17 cellular contexts compared by ENCODE assay signal in genomic region chr1:234393190-234393589, GRCh38. TPM values are rescaled to one million over a fixed set of nuclear protein-coding genes. Genes with fewer than 3 reads are reported as not detected.
A peak's percentile ranks its signal among the peaks of the same experiment; 100 is the strongest.
DNase-seq lines count a peak whose midpoint lies in the region; ATAC-seq and TF ChIP-seq lines count a peak whose summit lies in the region.
"Had no signal": no experiment of that assay in that cellular context is flagged by ENCODE, and none has a peak within 500 bp of the region (broad histone marks: within the 10 kb centered on the region; RNA-seq: fewer than 3 reads in every experiment).

No MANE protein-coding gene starts in this region.

- no peak for ATAC-seq in foreskin keratinocyte

- no peaks in the 10 kb centered on the region for H3K9me2 ChIP-seq in SK-N-SH

- TF ChIP-seq CTCF in GM12864 (IDR thresholded peaks at IDR 0.05; ENCODE audit: low read depth, low read length, missing control alignments) = peak; percentile 18
- peak; percentile 29; the same call in 1 of the 2 replicates for TF ChIP-seq CTCF in SK-N-SH (IDR thresholded peaks at IDR 0.05)
- peak; percentile 50 for TF ChIP-seq CTCF in foreskin keratinocyte (conservative IDR thresholded peaks at IDR 0.05)

- H3K4me1 ChIP-seq in SK-N-SH (ENCODE audit: control insufficient read depth in 1 of 2, insufficient read depth in 2 of 2, low read depth in 1 of 2, low read length in 1 of 2) = peaks cover 0 to 3% of the 10 kb centered on the region in 2 experiments; a peak in 2 of 4 replicates
- H3K4me1 ChIP-seq in foreskin keratinocyte = peaks cover 2% of the 10 kb centered on the region
- no peaks in the 10 kb centered on the region for H3K4me1 ChIP-seq in CD8-positive, alpha-beta memory T cell (ENCODE audit: insufficient read depth, low read length)
- H3K4me1 ChIP-seq: BLaER1 had no signal

- H3K79me2 ChIP-seq in SK-N-SH (ENCODE audit: insufficient read depth) = no peaks in the 10 kb centered on the region

- H3K27ac ChIP-seq in SK-N-SH (ENCODE audit: low read depth in 2 of 2, low read length in 1 of 2) (no peak overlapping the region; a peak in 1 of 4 replicates), foreskin keratinocyte (no peak overlapping the region)
- H3K27ac ChIP-seq in CD8-positive, alpha-beta memory T cell (ENCODE audit: low read depth, low read length) = no peak overlapping the region
- H3K27ac ChIP-seq: BLaER1 had no signal

- no peak for DNase-seq in activated naive CD4-positive, alpha-beta T cell treated with anti-CD3 and anti-CD28 coated beads, Interleukin-2, amount 50 U/mL, for 16 hours
- DNase-seq in GM12864 (ENCODE audit: low read depth) (no peak), SK-N-SH (no peak), foreskin keratinocyte (no peak), NCI-H2029 treated with DMSO at 0.1 percent for 48 hours (lab: John Stamatoyannopoulos, UW) (no peak), SK-N-DZ (ENCODE audit: low spot score) (no peak)
- no peak for DNase-seq in CD8-positive, alpha-beta memory T cell
- DNase-seq: COR-L47, DMS153, EL, NCI-H1092, NCI-H2107, NCI-H345, NCI-H526 treated with DMSO at 0.1 percent for 48 hours, Right ventricle myocardium superior had no signal

- no peaks in the 10 kb centered on the region for H3K9me3 ChIP-seq in SK-N-SH
- no peaks in the 10 kb centered on the region for H3K9me3 ChIP-seq in CD8-positive, alpha-beta memory T cell (ENCODE audit: low read length)
- H3K9me3 ChIP-seq: BLaER1 had no signal

- TF ChIP-seq RAD21 in SK-N-SH (IDR thresholded peaks at IDR 0.05; ENCODE audit: low read length) = peak; percentile 41

- H3K36me3 ChIP-seq in SK-N-SH (replicated peaks in 1 of 2; ENCODE audit: control insufficient read depth in 1 of 2, insufficient read depth in 2 of 2, low read length in 1 of 2) = peaks cover 10 to 40% of the 10 kb centered on the region in 2 experiments
- H3K36me3 ChIP-seq in CD8-positive, alpha-beta memory T cell (ENCODE audit: insufficient read depth, low read length) = no peaks in the 10 kb centered on the region

- H3F3A ChIP-seq in SK-N-SH (replicated peaks; ENCODE audit: insufficient read depth) = peaks cover 10% of the 10 kb centered on the region

- POLR2A ChIA-PET in SK-N-SH (lab: Yijun Ruan, JAX) = no interaction called here
- POLR2A ChIA-PET in CD8-positive, alpha-beta memory T cell (lab: Charles Lee) = no interaction called here

- peaks cover 12% of the 10 kb centered on the region for H3K36me3 Mint-ChIP-seq in activated naive CD4-positive, alpha-beta T cell treated with anti-CD3 and anti-CD28 coated beads, Interleukin-2, amount 50 U/mL, for 24 hours
- peaks cover 19 to 52% (median 19%) of the 10 kb centered on the region in 3 donors for H3K36me3 Mint-ChIP-seq in CD8-positive, alpha-beta memory T cell

- H3K27me3 ChIP-seq in SK-N-SH (ENCODE audit: insufficient read depth) = no peaks in the 10 kb centered on the region
- no peaks in the 10 kb centered on the region for H3K27me3 ChIP-seq in foreskin keratinocyte
- no peaks in the 10 kb centered on the region for H3K27me3 ChIP-seq in CD8-positive, alpha-beta memory T cell (ENCODE audit: insufficient read depth, low read length, poor library complexity, severe bottlenecking)
- H3K27me3 ChIP-seq: BLaER1 had no signal

- H4K20me1 ChIP-seq in SK-N-SH (ENCODE audit: insufficient read depth) = no peaks in the 10 kb centered on the region
- H4K20me1 ChIP-seq: BLaER1 had no signal

- H3K9me3 Mint-ChIP-seq in activated naive CD4-positive, alpha-beta T cell treated with anti-CD3 and anti-CD28 coated beads, Interleukin-2, amount 50 U/mL, for 24 hours = no peaks in the 10 kb centered on the region
- H3K9me3 Mint-ChIP-seq in CD8-positive, alpha-beta memory T cell = no peaks in the 10 kb centered on the region

- no peak overlapping the region for H2AFZ ChIP-seq in SK-N-SH (ENCODE audit: low read depth)

- 85% methylated on average over 6 of the region's 6 CpGs for WGBS in SK-N-SH (ENCODE audit: low lambda C conversion rate)

- no peak overlapping the region for H3K9ac ChIP-seq in SK-N-SH
- H3K9ac ChIP-seq: BLaER1 had no signal

- H3K4me3 ChIP-seq in GM12864 (ENCODE audit: low read depth, low read length) = no peak overlapping the region
- H3K4me3 ChIP-seq in SK-N-SH (ENCODE audit: low read depth in 2 of 2, low read length in 1 of 2) = no peak overlapping the region
- no peak overlapping the region for H3K4me3 ChIP-seq in CD8-positive, alpha-beta memory T cell (ENCODE audit: low read length)
- H3K4me3 ChIP-seq: BLaER1 had no signal

- CTCF ChIA-PET in SK-N-SH (lab: Yijun Ruan, JAX) = interaction anchor here (0.9 to 1.8 kb wide), 3 partner anchors 14 to 180 kb away, joined by 3 to 4 read pairs (median 3); no protein-coding TSS in a partner anchor
- CTCF ChIA-PET in CD8-positive, alpha-beta memory T cell (lab: Charles Lee) = no interaction called here

- peak overlapping the region; percentile 70 for H3K27ac Mint-ChIP-seq in activated naive CD4-positive, alpha-beta T cell treated with anti-CD3 and anti-CD28 coated beads, Interleukin-2, amount 50 U/mL, for 24 hours
- H3K27ac Mint-ChIP-seq in CD8-positive, alpha-beta memory T cell = no peak overlapping the region

- H3K4me2 ChIP-seq in SK-N-SH = no peak overlapping the region
- H3K4me2 ChIP-seq: BLaER1 had no signal

- no peaks in the 10 kb centered on the region for H3K27me3 Mint-ChIP-seq in activated naive CD4-positive, alpha-beta T cell treated with anti-CD3 and anti-CD28 coated beads, Interleukin-2, amount 50 U/mL, for 24 hours
- no peaks in the 10 kb centered on the region for H3K27me3 Mint-ChIP-seq in CD8-positive, alpha-beta memory T cell

- no peak for TF ChIP-seq EP300 in SK-N-SH (IDR thresholded peaks at IDR 0.05; ENCODE audit: borderline replicate concordance in 1 of 2, low read depth in 1 of 2, low read length in 1 of 2)

- peaks cover 42% of the 10 kb centered on the region for H3K4me1 Mint-ChIP-seq in activated naive CD4-positive, alpha-beta T cell treated with anti-CD3 and anti-CD28 coated beads, Interleukin-2, amount 50 U/mL, for 24 hours
- H3K4me1 Mint-ChIP-seq in CD8-positive, alpha-beta memory T cell = peaks cover 4 to 6% (median 5%) of the 10 kb centered on the region in 3 donors

- H3K4me3 Mint-ChIP-seq in activated naive CD4-positive, alpha-beta T cell treated with anti-CD3 and anti-CD28 coated beads, Interleukin-2, amount 50 U/mL, for 24 hours = no peak overlapping the region
- H3K4me3 Mint-ChIP-seq in CD8-positive, alpha-beta memory T cell = no peak overlapping the region

TF ChIP-seq in SK-N-SH, 30 proteins besides CTCF, POLR2A, EP300 and RAD21:
- no peak for TF ChIP-seq PBX3 (IDR thresholded peaks at IDR 0.05)
- no peak for TF ChIP-seq TCF12 (IDR thresholded peaks at IDR 0.05)
TF ChIP-seq in SK-N-SH: peak in this region for 0.

RNA-seq across cellular contexts. Expression of gene COA6, which starts 19.9 kb away (rescaled TPM):
- polyA plus RNA-seq in SK-N-SH (2012; rRNA removed) = 34.2 and 42.2 TPM in 2 replicates
- polyA plus RNA-seq in SK-N-SH (2012; cell fraction: cytosol; rRNA removed) = 42.1 and 52.1 TPM in 2 replicates
- 15.1 and 20.6 TPM in 2 replicates for polyA plus RNA-seq in SK-N-SH (2012; cell fraction: nucleus; rRNA removed)
- 46.1 and 49.2 TPM in 2 replicates for total RNA-seq in foreskin keratinocyte
- polyA plus RNA-seq in foreskin keratinocyte = 65.2 and 67.3 TPM in 2 replicates
- polyA plus RNA-seq in SK-N-DZ (2014; cell fraction: cytosol; rRNA removed) = 38.0 and 49.7 TPM in 2 replicates
- polyA plus RNA-seq in SK-N-DZ (2014; cell fraction: nucleus; rRNA removed) = 14.8 and 28.0 TPM in 2 replicates
- 10 to 100 TPM; 49.1 to 51.9 TPM for total RNA-seq in CD8-positive, alpha-beta memory T cell
- polyA plus RNA-seq in CD8-positive, alpha-beta memory T cell = 40.1 TPM
